Comparison of ENCODE assay signal across 30 cellular contexts in genomic region chr13:102881819-102882686, GRCh38.
"Had no signal": no experiment of that assay in that cellular context is flagged by ENCODE, and none has a peak within 500 bp of the region (broad histone marks: within the 10 kb centered on the region; RNA-seq: fewer than 3 reads in every experiment).

No MANE protein-coding gene starts in this region.

- H3K4me1 ChIP-seq: adrenal gland, body of pancreas, breast epithelium, Peyer's patch had no signal

- H3K27ac ChIP-seq: adrenal gland, body of pancreas, breast epithelium, KMS-11, Peyer's patch, SJSA1 had no signal

- H3K36me3 ChIP-seq: adrenal gland, breast epithelium, SJSA1 had no signal

- H3K4me3 ChIP-seq: adrenal gland, body of pancreas, breast epithelium, Peyer's patch, SJSA1 had no signal

- H3K9me3 ChIP-seq: adrenal gland, body of pancreas, breast epithelium, Peyer's patch, SJSA1, SK-N-SH had no signal

- ATAC-seq: activated CD8-positive, alpha-beta T cell treated with anti-CD3 and anti-CD28 coated beads for 36 hours; activated naive CD4-positive, alpha-beta T cell treated with anti-CD3 and anti-CD28 coated beads, Interleukin-2, amount 50 U/mL, for 72 hours; body of pancreas; PC-3 had no signal

- H3K27me3 ChIP-seq: adrenal gland, body of pancreas, breast epithelium, Peyer's patch had no signal

- H3K4me2 ChIP-seq: KMS-11, SK-N-SH had no signal

- DNase-seq: activated CD4-positive, alpha-beta T cell treated with anti-CD3 and anti-CD28 coated beads, Interleukin-2, amount 10 ng/mL, durations not matched to agents 24 days and 14 days; activated CD4-positive, alpha-beta T cell treated with anti-CD3 and anti-CD28 coated beads, Interleukin-2, amount 50 U/mL, for 4 hours; activated CD8-positive, alpha-beta T cell treated with anti-CD3 and anti-CD28 coated beads for 36 hours; activated gamma-delta T cell treated with Interleukin-2 at 50 U/mL for 16 hours; activated naive CD4-positive, alpha-beta T cell treated with anti-CD3 and anti-CD28 coated beads for 36 hours; activated T-cell treated with anti-CD3 and anti-CD28 coated beads, Interleukin-2, amount 50 U/mL, for 24 hours; adrenal gland; body of pancreas; NCI-H1092 treated with DMSO at 0.1 percent for 48 hours; NCI-H1417; NCI-H146; NCI-H187; NCI-H2029 treated with DMSO at 0.1 percent for 48 hours; NCI-H2107; NCI-H2171; NCI-H2227 treated with DMSO at 0.1 percent for 48 hours; NCI-H446; NCI-H524; NCI-H69; NK-92 treated with Interleukin-12 subunit alpha and Interleukin-12 subunit beta, amount 100 ng/mL, for 24 hours; PC-3; Peyer's patch; RPMI8226; SHP77 treated with DMSO at 0.1 percent for 48 hours; SK-N-SH had no signal

- H3K9ac ChIP-seq: KMS-11, SK-N-SH had no signal

- FAIRE-seq: TTC549 had no signal
